Comparison of ENCODE assay signal across 15 cellular contexts in the genomic region with DNA sequence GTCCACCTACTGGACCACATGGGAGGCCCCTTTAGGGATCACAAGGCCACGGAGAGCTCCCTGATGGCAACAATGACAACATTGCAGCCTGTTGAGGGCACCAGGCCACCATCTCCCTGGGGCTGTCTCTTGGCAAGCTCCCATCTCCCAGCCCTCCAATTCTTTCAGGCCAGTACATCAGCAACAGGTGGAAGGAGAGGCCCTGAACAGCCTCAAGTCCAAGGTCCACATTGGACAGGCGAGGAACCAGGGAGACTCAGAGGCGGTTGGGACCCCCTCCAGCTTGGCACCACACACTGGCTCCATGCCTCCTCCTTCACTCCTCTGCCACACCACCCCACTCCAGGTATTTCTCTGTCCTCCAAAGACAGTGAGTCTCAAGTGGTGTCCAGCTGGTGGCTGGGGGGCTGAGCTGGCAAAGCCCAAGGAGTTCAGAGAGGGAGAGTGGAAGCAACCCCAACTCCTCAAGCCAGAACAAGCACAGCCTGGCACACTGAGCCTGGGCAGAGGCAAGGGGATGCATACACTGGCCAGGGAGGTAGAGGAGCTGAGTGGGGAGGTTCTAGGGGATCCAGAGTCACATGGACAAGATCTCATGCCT. TPM values are rescaled to one million over a fixed set of nuclear protein-coding genes. Genes with fewer than 3 reads are reported as not detected.
A peak's percentile ranks its signal among the peaks of the same experiment; 100 is the strongest.
DNase-seq lines count a peak whose midpoint lies in the region; ATAC-seq and FAIRE-seq lines count a peak whose summit lies in the region.
"Had no signal": no experiment of that assay in that cellular context is flagged by ENCODE, and none has a peak within 500 bp of the region (broad histone marks: within the 10 kb centered on the region; RNA-seq: fewer than 3 reads in every experiment).

No MANE protein-coding gene starts in this region.

- peaks cover 76% of the 10 kb centered on the region for H3K4me1 Mint-ChIP-seq in activated naive CD4-positive, alpha-beta T cell treated with anti-CD3 and anti-CD28 coated beads, Interleukin-2, amount 10 ng/mL, durations not matched to agents 7 days and 5 days
- H3K4me1 Mint-ChIP-seq in activated naive CD8-positive, alpha-beta T cell treated with anti-CD3 and anti-CD28 coated beads for 36 hours: peaks cover 50% of the 10 kb centered on the region
- H3K4me1 Mint-ChIP-seq in stimulated activated memory B cell treated with anti-CD40 and anti-IgM and Interleukin-4, amounts not matched to agents 10 μg/mL and 1 μg/mL and 100 μg/mL, for 72 hours: peaks cover 78% of the 10 kb centered on the region

- no peak overlapping the region for H3K27ac Mint-ChIP-seq in activated naive CD4-positive, alpha-beta T cell treated with anti-CD3 and anti-CD28 coated beads, Interleukin-2, amount 10 ng/mL, durations not matched to agents 7 days and 5 days
- peak overlapping the region; percentile 98 for H3K27ac Mint-ChIP-seq in activated naive CD8-positive, alpha-beta T cell treated with anti-CD3 and anti-CD28 coated beads for 36 hours
- peak overlapping the region; percentile 85 for H3K27ac Mint-ChIP-seq in stimulated activated memory B cell treated with anti-CD40 and anti-IgM and Interleukin-4, amounts not matched to agents 10 μg/mL and 1 μg/mL and 100 μg/mL, for 72 hours

- CTCF ChIA-PET in activated naive CD4-positive, alpha-beta T cell treated with anti-CD3 and anti-CD28 coated beads, Interleukin-2, amount 10 ng/mL, durations not matched to agents 7 days and 5 days (lab: Charles Lee): interaction anchor here (1.3 to 6.3 kb wide), 3 partner anchors 9 to 39 kb away, joined by 3 to 54 read pairs (median 29); no protein-coding TSS in a partner anchor

- FAIRE-seq in HTR-8/SVneo (lab: Jason Lieb, UNC): no peak

- H3K36me3 Mint-ChIP-seq in activated naive CD4-positive, alpha-beta T cell treated with anti-CD3 and anti-CD28 coated beads, Interleukin-2, amount 10 ng/mL, durations not matched to agents 7 days and 5 days: peaks cover 23% of the 10 kb centered on the region
- peaks cover 24% of the 10 kb centered on the region for H3K36me3 Mint-ChIP-seq in activated naive CD8-positive, alpha-beta T cell treated with anti-CD3 and anti-CD28 coated beads for 36 hours
- peaks cover 14% of the 10 kb centered on the region for H3K36me3 Mint-ChIP-seq in stimulated activated memory B cell treated with anti-CD40 and anti-IgM and Interleukin-4, amounts not matched to agents 10 μg/mL and 1 μg/mL and 100 μg/mL, for 72 hours

- H3K4me3 Mint-ChIP-seq in activated naive CD4-positive, alpha-beta T cell treated with anti-CD3 and anti-CD28 coated beads, Interleukin-2, amount 10 ng/mL, durations not matched to agents 7 days and 5 days: peak overlapping the region; percentile 88
- peak overlapping the region; percentile 90 for H3K4me3 Mint-ChIP-seq in activated naive CD8-positive, alpha-beta T cell treated with anti-CD3 and anti-CD28 coated beads for 36 hours
- peak overlapping the region; percentile 92 for H3K4me3 Mint-ChIP-seq in stimulated activated memory B cell treated with anti-CD40 and anti-IgM and Interleukin-4, amounts not matched to agents 10 μg/mL and 1 μg/mL and 100 μg/mL, for 72 hours

- no peak for DNase-seq in activated naive CD4-positive, alpha-beta T cell treated with anti-CD3 and anti-CD28 coated beads, Interleukin-2, amount 10 ng/mL, durations not matched to agents 7 days and 5 days
- DNase-seq in activated naive CD4-positive, alpha-beta T cell treated with Interleukin-2 at 50 U/mL for 16 hours: no peak
- DNase-seq in activated naive CD8-positive, alpha-beta T cell treated with anti-CD3 and anti-CD28 coated beads for 36 hours: no peak
- DNase-seq in HTR-8/SVneo (ENCODE audit: insufficient read length, low spot score): no peak
- DNase-seq: adrenal gland; erythroblast; NCI-H1417; NCI-H446; PC-3; stimulated activated naive CD4-positive, alpha-beta T cell treated with Interleukin-2 at 50 U/mL for 16 hours; SW 1271 had no signal

- ATAC-seq in stimulated activated memory B cell treated with anti-CD40 and anti-IgM and Interleukin-4, amounts not matched to agents 10 μg/mL and 1 μg/mL and 100 μg/mL, for 72 hours: no peak
- ATAC-seq in HG03095 (IDR thresholded peaks at IDR 0.05; ENCODE audit: unreplicated experiment): no peak
- ATAC-seq: PC-3 had no signal

- no peaks in the 10 kb centered on the region for H3K27me3 Mint-ChIP-seq in activated naive CD4-positive, alpha-beta T cell treated with anti-CD3 and anti-CD28 coated beads, Interleukin-2, amount 10 ng/mL, durations not matched to agents 7 days and 5 days
- no peaks in the 10 kb centered on the region for H3K27me3 Mint-ChIP-seq in activated naive CD8-positive, alpha-beta T cell treated with anti-CD3 and anti-CD28 coated beads for 36 hours
- no peaks in the 10 kb centered on the region for H3K27me3 Mint-ChIP-seq in stimulated activated memory B cell treated with anti-CD40 and anti-IgM and Interleukin-4, amounts not matched to agents 10 μg/mL and 1 μg/mL and 100 μg/mL, for 72 hours

- H3K9me3 Mint-ChIP-seq in activated naive CD4-positive, alpha-beta T cell treated with anti-CD3 and anti-CD28 coated beads, Interleukin-2, amount 10 ng/mL, durations not matched to agents 7 days and 5 days: no peaks in the 10 kb centered on the region
- H3K9me3 Mint-ChIP-seq in activated naive CD8-positive, alpha-beta T cell treated with anti-CD3 and anti-CD28 coated beads for 36 hours: no peaks in the 10 kb centered on the region
- H3K9me3 Mint-ChIP-seq in stimulated activated memory B cell treated with anti-CD40 and anti-IgM and Interleukin-4, amounts not matched to agents 10 μg/mL and 1 μg/mL and 100 μg/mL, for 72 hours: no peaks in the 10 kb centered on the region

RNA-seq across cellular contexts. Expression of a gene that starts 1.3 kb away (rescaled TPM):
- total RNA-seq in activated naive CD8-positive, alpha-beta T cell treated with anti-CD3 and anti-CD28 coated beads for 36 hours: 100 to 1,000 TPM; 235 to 238 TPM
- total RNA-seq: PC-3 had no signal

RNA-seq across cellular contexts. Expression of a gene that starts 5.9 kb away (rescaled TPM):
- total RNA-seq in activated naive CD8-positive, alpha-beta T cell treated with anti-CD3 and anti-CD28 coated beads for 36 hours: 10 to 100 TPM; 44.1 to 46.0 TPM

RNA-seq across cellular contexts. Expression of a gene that starts 16.9 kb away (rescaled TPM):
- total RNA-seq in activated naive CD8-positive, alpha-beta T cell treated with anti-CD3 and anti-CD28 coated beads for 36 hours: 1 to 10 TPM; 4.0 to 4.5 TPM

RNA-seq across cellular contexts. Expression of a gene that starts 19.9 kb away (rescaled TPM):
- 10 to 100 TPM; 58.4 to 62.6 TPM for total RNA-seq in activated naive CD8-positive, alpha-beta T cell treated with anti-CD3 and anti-CD28 coated beads for 36 hours

RNA-seq across cellular contexts. Expression of a gene that starts 19.9 kb away (rescaled TPM):
- total RNA-seq in activated naive CD8-positive, alpha-beta T cell treated with anti-CD3 and anti-CD28 coated beads for 36 hours: not detected
- total RNA-seq: adrenal gland, cerebellum, PC-3, right atrium auricular region had no signal
